In the genomic region with DNA sequence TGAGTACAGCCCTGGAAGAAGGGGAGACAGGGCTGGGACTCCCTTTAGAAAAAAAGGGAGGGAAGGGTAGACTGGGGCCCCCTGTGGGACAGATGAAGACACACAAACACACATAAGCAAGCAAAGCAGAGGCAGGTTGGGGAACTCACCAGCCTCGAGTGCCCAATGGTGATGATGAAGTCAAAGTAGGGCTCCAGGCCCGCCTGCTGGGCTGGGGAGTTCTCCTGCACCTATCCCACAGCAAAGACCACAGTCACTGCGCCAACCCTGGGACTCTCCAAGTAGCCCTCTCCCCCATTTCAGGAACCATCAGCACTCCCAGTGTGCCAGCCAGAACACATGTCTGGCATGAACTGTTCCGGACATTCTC, we compare ENCODE assay signal across 9 cellular contexts. TPM values are rescaled to one million over a fixed set of nuclear protein-coding genes. Genes with fewer than 3 reads are reported as not detected.
A peak's percentile ranks its signal among the peaks of the same experiment; 100 is the strongest.
DNase-seq lines count a peak whose midpoint lies in the region; ATAC-seq and TF ChIP-seq lines count a peak whose summit lies in the region.
"Had no signal": no experiment of that assay in that cellular context is flagged by ENCODE, and none has a peak within 500 bp of the region (broad histone marks: within the 10 kb centered on the region; RNA-seq: fewer than 3 reads in every experiment).

No MANE protein-coding gene starts in this region.

- no peak overlapping the region for H3K4me3 ChIP-seq in gastrocnemius medialis

- H3K27ac Mint-ChIP-seq in activated T-helper 17 cell treated with anti-CD3 and anti-CD28 coated beads, Interleukin-2, amount 50 U/mL, for 72 hours = peak overlapping the region; percentile 59

- intact Hi-C loops in gastrocnemius medialis (cut with DNase I; ENCODE audit: low total_unique reads) = no loop called here

- no peak for TF ChIP-seq POLR2A in gastrocnemius medialis (IDR thresholded peaks at IDR 0.05)

- H3K36me3 ChIP-seq in gastrocnemius medialis = peaks cover 0 to 22% of the 10 kb centered on the region in 2 donors

- H3K27me3 ChIP-seq in gastrocnemius medialis = no peaks in the 10 kb centered on the region

- H3K4me3 Mint-ChIP-seq in activated T-helper 17 cell treated with anti-CD3 and anti-CD28 coated beads, Interleukin-2, amount 50 U/mL, for 72 hours = no peak overlapping the region

- DNase-seq in SKM-1 treated with dmso at 0.1 percent for 144 hours (lab: John Stamatoyannopoulos, UW; ENCODE audit: unreplicated experiment) (peak; percentile 10), SKM-1 (lab: John Stamatoyannopoulos, UW; ENCODE audit: unreplicated experiment) (no peak), gastrocnemius medialis (no peak), ACHN (no peak)
- DNase-seq: GOT3, NCI-H526 had no signal

- no peaks in the 10 kb centered on the region for H3K9me3 Mint-ChIP-seq in activated T-helper 17 cell treated with anti-CD3 and anti-CD28 coated beads, Interleukin-2, amount 50 U/mL, for 72 hours

- no peak for TF ChIP-seq CTCF in gastrocnemius medialis (IDR thresholded peaks at IDR 0.05 in 4 of 5, conservative IDR thresholded peaks at IDR 0.05 in 1 of 5)

- in situ Hi-C loops in gastrocnemius medialis (cut with MboI; ENCODE audit: low sequenced_read_pairs in 4 of 4) (no loop called here), ACHN (cut with HindIII; ENCODE audit: low pct_ligation_motif_present, low pct_unique_long_range_greater_than_20kb, low sequenced_read_pairs) (no loop called here)

- H3K27me3 Mint-ChIP-seq in activated T-helper 17 cell treated with anti-CD3 and anti-CD28 coated beads, Interleukin-2, amount 50 U/mL, for 72 hours = no peaks in the 10 kb centered on the region

- no peaks in the 10 kb centered on the region for H3K9me3 ChIP-seq in gastrocnemius medialis

- peaks cover 34 to 36% of the 10 kb centered on the region in 2 donors for H3K4me1 ChIP-seq in gastrocnemius medialis

- peaks cover 16% of the 10 kb centered on the region for H3K36me3 Mint-ChIP-seq in activated T-helper 17 cell treated with anti-CD3 and anti-CD28 coated beads, Interleukin-2, amount 50 U/mL, for 72 hours (ENCODE audit: low read depth)

- peak overlapping the region in 3 of 4 donors; percentile 8 to 97 (median 15) for H3K27ac ChIP-seq in gastrocnemius medialis

- H3K4me1 Mint-ChIP-seq in activated T-helper 17 cell treated with anti-CD3 and anti-CD28 coated beads, Interleukin-2, amount 50 U/mL, for 72 hours = peaks cover 47% of the 10 kb centered on the region

- ATAC-seq in activated T-helper 17 cell treated with anti-CD3 and anti-CD28 coated beads, Interleukin-2, amount 50 U/mL, for 72 hours (replicated peaks) = no peak
- no peak for ATAC-seq in gastrocnemius medialis
- no peak for ATAC-seq in HG03108 (IDR thresholded peaks at IDR 0.05; ENCODE audit: unreplicated experiment)

RNA-seq across cellular contexts. Expression of a gene that starts 4.1 kb away (rescaled TPM):
- total RNA-seq in activated T-helper 17 cell treated with anti-CD3 and anti-CD28 coated beads, Interleukin-2, amount 50 U/mL, for 72 hours = 10 to 100 TPM; 21.2 to 24.2 TPM
- total RNA-seq in gastrocnemius medialis = 10 to 100 TPM; 34.3 to 81.9 (median 38.5) TPM

RNA-seq across cellular contexts. Expression of a gene that starts 4.2 kb away (rescaled TPM):
- total RNA-seq in activated T-helper 17 cell treated with anti-CD3 and anti-CD28 coated beads, Interleukin-2, amount 50 U/mL, for 72 hours = 1 to 10 TPM; 2.7 to 4.7 TPM
- 1 to 10 TPM in 2 of 4 donors, under 1 TPM in 2; 0.33 to 4.3 (median 1.1) TPM for total RNA-seq in gastrocnemius medialis

RNA-seq across cellular contexts. Expression of a gene that starts 50.1 kb away (rescaled TPM):
- 100 to 1,000 TPM in 1 of 2 donors, 10 to 100 TPM in 1; 42.9 to 145 TPM for total RNA-seq in activated T-helper 17 cell treated with anti-CD3 and anti-CD28 coated beads, Interleukin-2, amount 50 U/mL, for 72 hours
- total RNA-seq in gastrocnemius medialis = 10 to 100 TPM; 27.5 to 66.8 (median 42.3) TPM

RNA-seq across cellular contexts. Expression of a gene that starts 51.5 kb away (rescaled TPM):
- 10 to 100 TPM; 56.6 to 81.1 TPM for total RNA-seq in activated T-helper 17 cell treated with anti-CD3 and anti-CD28 coated beads, Interleukin-2, amount 50 U/mL, for 72 hours
- 10 to 100 TPM; 14.8 to 26.5 (median 19.8) TPM for total RNA-seq in gastrocnemius medialis

RNA-seq across cellular contexts. Expression of a gene that starts 51.6 kb away (rescaled TPM):
- total RNA-seq in activated T-helper 17 cell treated with anti-CD3 and anti-CD28 coated beads, Interleukin-2, amount 50 U/mL, for 72 hours = under 1 TPM; 0.21 to 0.22 TPM
- total RNA-seq in gastrocnemius medialis = under 1 TPM in 1 of 4 donors, not detected in 3; 0.04 TPM
- total RNA-seq: HT1080 had no signal
